ENCODE assay signal across 8 cellular contexts in the genomic region with DNA sequence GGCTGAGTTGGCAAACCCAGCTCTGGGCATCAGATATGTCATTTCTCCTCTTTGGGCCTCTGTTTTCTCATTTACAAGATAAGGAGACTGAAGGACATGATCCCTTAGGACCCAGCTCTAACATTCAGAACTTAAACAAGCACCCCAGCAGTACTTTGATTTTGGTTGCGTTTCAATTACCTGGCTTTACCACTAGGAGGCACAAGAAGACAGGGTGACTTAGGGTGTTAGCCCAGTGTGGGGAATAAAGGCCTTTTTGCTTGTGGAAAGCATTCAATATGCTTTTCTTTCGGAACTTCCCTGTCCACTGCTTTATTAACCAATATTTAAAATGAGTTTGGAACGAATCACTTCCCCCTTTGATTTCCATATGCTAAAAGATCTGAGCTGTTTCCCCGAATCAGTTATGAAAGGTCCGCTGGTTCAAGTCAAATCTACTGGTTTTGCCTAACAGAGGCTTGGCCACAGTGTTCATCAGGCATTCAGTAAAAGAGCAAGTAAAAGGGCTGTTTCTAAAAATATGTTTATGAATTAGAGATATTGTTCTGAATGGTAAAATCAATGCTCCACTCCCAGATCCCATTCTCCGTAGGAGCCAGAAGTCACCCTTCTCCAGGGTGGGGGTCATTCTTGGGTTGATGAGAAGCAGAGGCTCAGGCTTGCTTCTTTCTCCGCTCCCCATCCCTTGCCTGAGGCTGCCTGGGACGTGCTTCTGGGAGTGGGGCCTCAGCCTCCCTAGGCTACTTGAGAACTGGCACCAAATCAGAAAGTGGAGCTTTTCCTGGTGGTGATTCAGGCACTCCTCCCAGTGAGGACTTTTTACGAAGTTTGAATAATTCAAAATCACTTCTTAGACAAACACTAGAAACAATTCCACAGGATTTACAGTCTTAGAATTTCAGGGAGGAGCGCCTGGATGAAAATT.
DNase-seq lines count a peak whose midpoint lies in the region; ATAC-seq, FAIRE-seq and TF ChIP-seq lines count a peak whose summit lies in the region.

No MANE protein-coding gene starts in this region.

- ATAC-seq in HG03469 (IDR thresholded peaks at IDR 0.05; ENCODE audit: unreplicated experiment) (peak; percentile 48), GM18505 (IDR thresholded peaks at IDR 0.05; ENCODE audit: unreplicated experiment) (no peak)

- CTCF ChIA-PET in activated naive CD4-positive, alpha-beta T cell treated with anti-CD3 and anti-CD28 coated beads for 36 hours (lab: Charles Lee): interaction anchor here (0.5 to 10.8 kb wide), 38 partner anchors 10 to 439 kb away, joined by 3 to 331 read pairs (median 7); partner anchors contain the start of genes CEP55 and MYOF

- FAIRE-seq in frontal cortex (lab: Jason Lieb, UNC): no peak

- H3K9me3 ChIP-seq in neural progenitor cell (ENCODE audit: low read depth): no peaks in the 10 kb centered on the region

- H3K27ac ChIP-seq in neural progenitor cell: no peak overlapping the region

- no peak overlapping the region for H3K4me3 ChIP-seq in neural progenitor cell

- H3K4me1 ChIP-seq in neural progenitor cell: peaks cover 10% of the 10 kb centered on the region

- peaks cover 5% of the 10 kb centered on the region for H3K27me3 Mint-ChIP-seq in activated naive CD4-positive, alpha-beta T cell treated with anti-CD3 and anti-CD28 coated beads for 36 hours (ENCODE audit: low read depth)
- H3K27me3 Mint-ChIP-seq in neural progenitor cell (ENCODE audit: insufficient read depth, low read depth): peaks cover 2% of the 10 kb centered on the region

- peaks cover 35% of the 10 kb centered on the region for H3K4me1 Mint-ChIP-seq in activated naive CD4-positive, alpha-beta T cell treated with anti-CD3 and anti-CD28 coated beads for 36 hours (ENCODE audit: low read depth)
- H3K4me1 Mint-ChIP-seq in neural progenitor cell: peaks cover 19% of the 10 kb centered on the region

- no peak overlapping the region for H3K27ac Mint-ChIP-seq in activated naive CD4-positive, alpha-beta T cell treated with anti-CD3 and anti-CD28 coated beads for 36 hours
- H3K27ac Mint-ChIP-seq in neural progenitor cell: peak overlapping the region; percentile 75

- H2AFZ ChIP-seq in neural progenitor cell (replicated peaks): peak overlapping the region; percentile 83

- H3K9me3 Mint-ChIP-seq in activated naive CD4-positive, alpha-beta T cell treated with anti-CD3 and anti-CD28 coated beads for 36 hours: no peaks in the 10 kb centered on the region
- H3K9me3 Mint-ChIP-seq in neural progenitor cell: no peaks in the 10 kb centered on the region

- H3K27me3 ChIP-seq in neural progenitor cell: no peaks in the 10 kb centered on the region

- no peak overlapping the region for H3K9ac ChIP-seq in neural progenitor cell

- H3F3A ChIP-seq in neural progenitor cell (ENCODE audit: low read depth): no peaks in the 10 kb centered on the region

- H3K79me2 ChIP-seq in neural progenitor cell (ENCODE audit: low read depth): no peaks in the 10 kb centered on the region

- intact Hi-C loops in activated naive CD4-positive, alpha-beta T cell treated with anti-CD3 and anti-CD28 coated beads for 36 hours (cut with micrococcal nuclease): loop anchor here (1.0 to 5.0 kb wide), 7 partner anchors 106 to 483 kb away; partner anchors contain the start of genes CEP55, FRA10AC1 and MYOF

- H3K36me3 Mint-ChIP-seq in activated naive CD4-positive, alpha-beta T cell treated with anti-CD3 and anti-CD28 coated beads for 36 hours (ENCODE audit: low read depth): peaks cover 11% of the 10 kb centered on the region
- H3K36me3 Mint-ChIP-seq in neural progenitor cell: no peaks in the 10 kb centered on the region

- no peaks in the 10 kb centered on the region for H3K36me3 ChIP-seq in neural progenitor cell

- peak; percentile 30 for DNase-seq in activated gamma-delta T cell treated with Interleukin-2 at 50 U/mL for 16 hours
- DNase-seq in activated gamma-delta T cell (lab: John Stamatoyannopoulos, UW): no peak
- DNase-seq in NOMO-1 treated with DMSO at 0.1 percent for 48 hours (lab: John Stamatoyannopoulos, UW; ENCODE audit: unreplicated experiment): peak; percentile 72
- DNase-seq in activated naive CD4-positive, alpha-beta T cell treated with anti-CD3 and anti-CD28 coated beads for 36 hours: peak; percentile 62
- DNase-seq in frontal cortex (ENCODE audit: low spot score in 2 of 2): peak; percentile 39 to 58
- DNase-seq in neural progenitor cell (ENCODE audit: low spot score): peak; percentile 77

- no peak overlapping the region for H3K4me2 ChIP-seq in neural progenitor cell

- no peak for TF ChIP-seq POLR2A in GM18505 (IDR thresholded peaks at IDR 0.05; ENCODE audit: borderline replicate concordance, extremely low read depth, insufficient read depth, insufficient read length)

- no peaks in the 10 kb centered on the region for H4K20me1 ChIP-seq in neural progenitor cell (ENCODE audit: low read depth)

- TF ChIP-seq CTCF in neural progenitor cell (IDR thresholded peaks at IDR 0.05): peak; percentile 96

- no peak overlapping the region for H3K4me3 Mint-ChIP-seq in activated naive CD4-positive, alpha-beta T cell treated with anti-CD3 and anti-CD28 coated beads for 36 hours
- H3K4me3 Mint-ChIP-seq in neural progenitor cell: no peak overlapping the region
